ENCODE assay signal across 8 cellular contexts in the genomic region with DNA sequence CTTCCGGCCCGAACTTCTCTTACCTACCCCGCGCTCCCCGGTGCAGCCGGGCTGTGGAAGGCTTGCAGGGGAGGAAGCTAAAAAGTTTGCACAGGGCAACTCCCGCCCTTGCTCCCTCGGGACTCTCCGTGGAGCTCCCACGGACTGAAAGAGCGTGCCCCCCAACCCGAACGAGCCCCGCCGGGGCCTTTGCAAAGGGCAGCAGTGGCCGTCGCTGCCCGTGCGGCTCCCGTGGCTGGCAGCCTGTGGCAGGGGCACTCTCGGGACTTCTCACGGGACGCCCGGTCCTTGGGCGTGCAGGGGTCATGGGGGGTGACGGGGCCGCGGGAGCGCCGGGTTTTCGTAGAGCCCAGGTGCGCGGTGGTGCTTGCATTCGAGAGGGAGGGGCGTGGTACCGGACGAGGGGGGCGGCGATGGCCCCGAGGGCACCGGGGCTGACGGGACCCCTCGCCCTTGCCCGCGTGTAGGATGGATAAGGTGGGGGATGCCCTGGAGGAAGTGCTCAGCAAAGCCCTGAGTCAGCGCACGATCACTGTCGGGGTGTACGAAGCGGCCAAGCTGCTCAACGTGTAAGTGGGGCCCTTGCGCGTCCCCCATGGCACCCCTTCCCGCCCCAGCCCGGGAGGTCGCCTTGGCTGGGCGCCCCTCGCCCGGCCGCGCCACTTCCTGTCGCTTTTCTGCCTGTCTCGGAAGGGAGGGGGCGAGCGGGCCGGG. TPM values are rescaled to one million over a fixed set of nuclear protein-coding genes. Genes with fewer than 3 reads are reported as not detected.
DNase-seq lines count a peak whose midpoint lies in the region; ATAC-seq and TF ChIP-seq lines count a peak whose summit lies in the region.

No MANE protein-coding gene starts in this region.

- H3K4me3 ChIP-seq in heart left ventricle (peak overlapping the region; percentile 64 to 97 (median 84)), prostate gland (peak overlapping the region; percentile 70 to 71)

- H3K27me3 Mint-ChIP-seq in activated naive CD4-positive, alpha-beta T cell treated with anti-CD3 and anti-CD28 coated beads, Interleukin-2, amount 10 ng/mL, durations not matched to agents 7 days and 5 days: no peaks in the 10 kb centered on the region

- CTCF ChIA-PET in activated naive CD4-positive, alpha-beta T cell treated with anti-CD3 and anti-CD28 coated beads, Interleukin-2, amount 10 ng/mL, durations not matched to agents 7 days and 5 days (lab: Charles Lee): interaction anchor here (0.9 to 3.7 kb wide), 5 partner anchors 11 to 79 kb away, joined by 3 to 17 read pairs (median 4); no protein-coding TSS in a partner anchor

- H3K36me3 ChIP-seq in heart left ventricle (peaks cover 0 to 37% (median 28%) of the 10 kb centered on the region in 9 donors), prostate gland (no peaks in the 10 kb centered on the region)

- H3K9me3 ChIP-seq in heart left ventricle (no peaks in the 10 kb centered on the region), prostate gland (no peaks in the 10 kb centered on the region)

- H3K4me3 Mint-ChIP-seq in activated naive CD4-positive, alpha-beta T cell treated with anti-CD3 and anti-CD28 coated beads, Interleukin-2, amount 10 ng/mL, durations not matched to agents 7 days and 5 days: peak overlapping the region; percentile 97

- WGBS in heart left ventricle, 4 donors: 0 to 1% (median 0%) methylated on average over 12 to 66 of the region's 66 CpGs
- under 1% methylated on average over 39 of the region's 66 CpGs for WGBS in prostate gland

- TF ChIP-seq POLR2A in Raji (IDR thresholded peaks at IDR 0.05; ENCODE audit: insufficient read depth, low read depth, low read length) (peak; percentile 42; the same call in 1 of the 2 replicates), heart left ventricle (IDR thresholded peaks at IDR 0.05) (no peak), prostate gland (IDR thresholded peaks at IDR 0.05) (no peak)

- intact Hi-C loops in heart left ventricle (cut with DNase I) (loop anchor here (1.0 to 10.0 kb wide), 24 partner anchors 37 to 253 kb away; a partner anchor contains a TSS), prostate gland (cut with DNase I) (loop anchor here (5.0 to 10.0 kb wide), 4 partner anchors 67 to 149 kb away; a partner anchor contains a TSS)

- peaks cover 25% of the 10 kb centered on the region for H3K36me3 Mint-ChIP-seq in activated naive CD4-positive, alpha-beta T cell treated with anti-CD3 and anti-CD28 coated beads, Interleukin-2, amount 10 ng/mL, durations not matched to agents 7 days and 5 days

- H3K4me1 ChIP-seq in heart left ventricle (peaks cover 6 to 54% (median 30%) of the 10 kb centered on the region in 12 donors), prostate gland (replicated peaks) (no peaks in the 10 kb centered on the region)

- H3K27ac ChIP-seq in heart left ventricle (peak overlapping the region; percentile 94 to 99 (median 98)), prostate gland (peak overlapping the region; percentile 84 to 91)

- ATAC-seq in HG03066 (IDR thresholded peaks at IDR 0.05; ENCODE audit: low read depth, unreplicated experiment) (peak; percentile 11), heart left ventricle (peak in 3 of 4 donors; percentile 3 to 31 (median 27)), GM18519 (IDR thresholded peaks at IDR 0.05; ENCODE audit: low FRiP score, unreplicated experiment) (no peak)

- H3K27me3 ChIP-seq in heart left ventricle (no peaks in the 10 kb centered on the region), prostate gland (replicated peaks; ENCODE audit: insufficient read depth) (no peaks in the 10 kb centered on the region)

- H3K27ac Mint-ChIP-seq in activated naive CD4-positive, alpha-beta T cell treated with anti-CD3 and anti-CD28 coated beads, Interleukin-2, amount 10 ng/mL, durations not matched to agents 7 days and 5 days: peak overlapping the region; percentile 99

- H3K4me1 Mint-ChIP-seq in activated naive CD4-positive, alpha-beta T cell treated with anti-CD3 and anti-CD28 coated beads, Interleukin-2, amount 10 ng/mL, durations not matched to agents 7 days and 5 days: peaks cover 37% of the 10 kb centered on the region

- peak; percentile 30 for DNase-seq in SIG-M5 treated with dmso at 0.1 percent for 504 hours (lab: John Stamatoyannopoulos, UW; ENCODE audit: unreplicated experiment)
- DNase-seq in SIG-M5 (lab: John Stamatoyannopoulos, UW): no peak
- DNase-seq in activated naive CD4-positive, alpha-beta T cell treated with anti-CD3 and anti-CD28 coated beads, Interleukin-2, amount 10 ng/mL, durations not matched to agents 7 days and 5 days: peak; percentile 76
- peak; percentile 47 to 80 (median 61) for DNase-seq in heart left ventricle
- peak; percentile 24 for DNase-seq in prostate gland (ENCODE audit: low spot score)

- TF ChIP-seq CTCF in heart left ventricle (IDR thresholded peaks at IDR 0.05) (no peak), prostate gland (IDR thresholded peaks at IDR 0.05) (no peak)

- H3K9me3 Mint-ChIP-seq in activated naive CD4-positive, alpha-beta T cell treated with anti-CD3 and anti-CD28 coated beads, Interleukin-2, amount 10 ng/mL, durations not matched to agents 7 days and 5 days: no peaks in the 10 kb centered on the region

RNA-seq across cellular contexts. Expression of a gene that starts 0.7 kb away (rescaled TPM):
- total RNA-seq in heart left ventricle (100 to 1,000 TPM in 1 of 9 donors, 10 to 100 TPM in 8; 26.5 to 119 (median 45.8) TPM), prostate gland (10 to 100 TPM; 28.9 to 43.9 TPM)
- polyA plus RNA-seq in heart left ventricle: 10 to 100 TPM; 35.7 to 57.3 TPM
